23 cellular contexts compared by ENCODE assay signal in genomic region chr5:13692172-13692571, GRCh38.
"Had no signal": no experiment of that assay in that cellular context is flagged by ENCODE, and none has a peak within 500 bp of the region (broad histone marks: within the 10 kb centered on the region; RNA-seq: fewer than 3 reads in every experiment).

No MANE protein-coding gene starts in this region.

- DNase-seq: dorsolateral prefrontal cortex; effector CD4-positive, alpha-beta T cell; foreskin fibroblast; gastrocnemius medialis; heart left ventricle; kidney; naive thymus-derived CD4-positive, alpha-beta T cell; nucleus accumbens; right lobe of liver; stimulated activated CD4-positive, alpha-beta T cell treated with anti-CD3 and anti-CD28 coated beads, Interleukin-12 subunit alpha, Interleukin-12 subunit beta, amount 100 ng/mL, for 4 hours; stimulated activated CD4-positive, alpha-beta T cell treated with anti-CD3 and anti-CD28 coated beads, Interleukin-1b, Interleukin-23, amount 100 ng/mL, for 48 hours; stimulated activated CD4-positive, alpha-beta T cell treated with anti-CD3 and anti-CD28 coated beads, Interleukin-4, amount 100 ng/mL, for 1 hour; stimulated activated CD8-positive, alpha-beta memory T cell treated with anti-CD3 and anti-CD28 coated beads, Interleukin-4, amount 100 ng/mL, for 48 hours; stimulated activated naive CD4-positive, alpha-beta T cell; stimulated activated naive CD8-positive, alpha-beta T cell treated with anti-CD3 and anti-CD28 coated beads, Interleukin-15, amount 100 ng/mL, for 72 hours; thyroid gland had no signal

- H3K4me1 ChIP-seq: gastrocnemius medialis, heart left ventricle, neural progenitor cell, suprapubic skin, thyroid gland, vagina had no signal

- ATAC-seq: gastrocnemius medialis; heart left ventricle; left lobe of liver; naive thymus-derived CD4-positive, alpha-beta T cell; stimulated activated naive CD8-positive, alpha-beta T cell treated with anti-CD3 and anti-CD28 coated beads, Interleukin-15, amount 100 ng/mL, for 72 hours had no signal

- H3K79me2 ChIP-seq: hepatocyte had no signal

- H2AFZ ChIP-seq: hepatocyte, neural progenitor cell had no signal

- H3K4me2 ChIP-seq: hepatocyte, neural progenitor cell, smooth muscle cell had no signal

- H3K27me3 ChIP-seq: dorsolateral prefrontal cortex, gastrocnemius medialis, heart left ventricle, hepatocyte, neural progenitor cell, right lobe of liver, suprapubic skin, thyroid gland, vagina had no signal

- H3K9ac ChIP-seq: neural progenitor cell had no signal

- H3K27ac ChIP-seq: dorsolateral prefrontal cortex, gastrocnemius medialis, heart left ventricle, hepatocyte, neural progenitor cell, right lobe of liver, suprapubic skin, thyroid gland, vagina had no signal

- H3K4me3 ChIP-seq: dorsolateral prefrontal cortex, gastrocnemius medialis, heart left ventricle, hepatocyte, lung, neural progenitor cell, right lobe of liver, smooth muscle cell, suprapubic skin, thyroid gland, vagina had no signal

- H3K36me3 ChIP-seq: gastrocnemius medialis, heart left ventricle, neural progenitor cell, right lobe of liver, suprapubic skin, thyroid gland, vagina had no signal

- H3K9me3 ChIP-seq: gastrocnemius medialis, right lobe of liver, thyroid gland, vagina had no signal
